1 cellular context compared by ENCODE assay signal in genomic region chr17:38606646-38607611, GRCh38.
TF ChIP-seq lines count a peak whose summit lies in the region.

No MANE protein-coding gene starts in this region.

TF ChIP-seq in HepG2, 621 proteins besides CTCF, POLR2A, EP300 and RAD21 (continued from another document and continues in another):
- no peak for TF ChIP-seq THAP9 (CRISPR knock-in tag; IDR thresholded peaks at IDR 0.05; ENCODE audit: borderline replicate concordance)
- TF ChIP-seq BCL6 (CRISPR knock-in tag; IDR thresholded peaks at IDR 0.05) = 0 out of 2 replicates have a peak, but pooled peaks have one; percentile 7
- no peak for TF ChIP-seq HNF4A (CRISPR knock-in tag; IDR thresholded peaks at IDR 0.05)
- peak; percentile 92 for TF ChIP-seq HNRNPL (IDR thresholded peaks at IDR 0.05; ENCODE audit: low read depth, low read length)
- no peak for TF ChIP-seq ZNF24 (IDR thresholded peaks at IDR 0.05)
- TF ChIP-seq DPF2 (CRISPR knock-in tag; IDR thresholded peaks at IDR 0.05; ENCODE audit: borderline replicate concordance, low read depth) = no peak
- TF ChIP-seq GPBP1L1 (CRISPR knock-in tag; IDR thresholded peaks at IDR 0.05) = no peak
- no peak; the same call in 1 of the 2 replicates for TF ChIP-seq ZNF441 (CRISPR knock-in tag; IDR thresholded peaks at IDR 0.05; ENCODE audit: borderline replicate concordance)
- TF ChIP-seq CREM (IDR thresholded peaks at IDR 0.05) = no peak
- peak; percentile 9; the same call in 1 of the 2 replicates for TF ChIP-seq CREM (CRISPR knock-in tag; IDR thresholded peaks at IDR 0.05)
- TF ChIP-seq HIVEP1 (CRISPR knock-in tag; IDR thresholded peaks at IDR 0.05) = no peak; the same call in 1 of the 2 replicates
- TF ChIP-seq SNAPC5 (CRISPR knock-in tag; IDR thresholded peaks at IDR 0.05; ENCODE audit: borderline replicate concordance) = no peak
- no peak for TF ChIP-seq TAF15 (IDR thresholded peaks at IDR 0.05; ENCODE audit: low read depth, low read length, poor library complexity, severe bottlenecking)
- TF ChIP-seq ELK4 (CRISPR knock-in tag; IDR thresholded peaks at IDR 0.05; ENCODE audit: borderline replicate concordance) = no peak
- TF ChIP-seq ZBTB38 (CRISPR knock-in tag; IDR thresholded peaks at IDR 0.05) = peak; percentile 56
- no peak for TF ChIP-seq ZNF83 (CRISPR knock-in tag; IDR thresholded peaks at IDR 0.05; ENCODE audit: borderline replicate concordance)
- TF ChIP-seq NR1H2 (CRISPR knock-in tag; IDR thresholded peaks at IDR 0.05; ENCODE audit: borderline replicate concordance, low read depth) = no peak; the same call in 1 of the 2 replicates
- no peak for TF ChIP-seq ZNF549 (CRISPR knock-in tag; IDR thresholded peaks at IDR 0.05)
- no peak for TF ChIP-seq FOXO4 (CRISPR knock-in tag; conservative IDR thresholded peaks at IDR 0.05)
- TF ChIP-seq ZNF251 (CRISPR knock-in tag; IDR thresholded peaks at IDR 0.05) = no peak
- no peak for TF ChIP-seq NR2C2 (CRISPR knock-in tag; IDR thresholded peaks at IDR 0.05; ENCODE audit: borderline replicate concordance)
- no peak for TF ChIP-seq ZNF414 (CRISPR knock-in tag; IDR thresholded peaks at IDR 0.05)
- no peak for TF ChIP-seq ZNF253 (CRISPR knock-in tag; IDR thresholded peaks at IDR 0.05; ENCODE audit: borderline replicate concordance)
- TF ChIP-seq ZNF282 (IDR thresholded peaks at IDR 0.05; ENCODE audit: partially characterized antibody) = no peak
- TF ChIP-seq ZNF331 (CRISPR knock-in tag; IDR thresholded peaks at IDR 0.05) = no peak
- no peak; the same call in 1 of the 2 replicates for TF ChIP-seq ZBTB42 (CRISPR knock-in tag; IDR thresholded peaks at IDR 0.05)
- no peak for TF ChIP-seq ZNF773 (CRISPR knock-in tag; IDR thresholded peaks at IDR 0.05; ENCODE audit: borderline replicate concordance)
- TF ChIP-seq GPN1 (CRISPR knock-in tag; IDR thresholded peaks at IDR 0.05; ENCODE audit: borderline replicate concordance) = no peak
- no peak for TF ChIP-seq ZNF780A (CRISPR knock-in tag; IDR thresholded peaks at IDR 0.05)
- TF ChIP-seq RXRB (CRISPR knock-in tag; IDR thresholded peaks at IDR 0.05; ENCODE audit: borderline replicate concordance) = no peak
- TF ChIP-seq ZKSCAN5 (CRISPR knock-in tag; IDR thresholded peaks at IDR 0.05) = no peak
- TF ChIP-seq NFIB (CRISPR knock-in tag; IDR thresholded peaks at IDR 0.05; ENCODE audit: borderline replicate concordance) = no peak
- no peak; the same call in 1 of the 2 replicates for TF ChIP-seq AKAP8 (CRISPR knock-in tag; IDR thresholded peaks at IDR 0.05)
- TF ChIP-seq POGK (CRISPR knock-in tag; conservative IDR thresholded peaks at IDR 0.05) = 0 out of 2 replicates have a peak, but pooled peaks have one; percentile 33
- TF ChIP-seq MXI1 (IDR thresholded peaks at IDR 0.05; ENCODE audit: borderline replicate concordance, low read depth, low read length) = no peak
- TF ChIP-seq RXRA (CRISPR knock-in tag; IDR thresholded peaks at IDR 0.05) = peak; percentile 11; the same call in 1 of the 2 replicates
- no peak for TF ChIP-seq ZSCAN20 (CRISPR knock-in tag; IDR thresholded peaks at IDR 0.05; ENCODE audit: borderline replicate concordance)
- no peak; the same call in 1 of the 2 replicates for TF ChIP-seq SPEN (CRISPR knock-in tag; IDR thresholded peaks at IDR 0.05; ENCODE audit: low read depth)
- TF ChIP-seq IKZF4 (CRISPR knock-in tag; IDR thresholded peaks at IDR 0.05; ENCODE audit: borderline replicate concordance, low read depth, not compliant biosample characterization) = no peak
- no peak for TF ChIP-seq NFYB (CRISPR knock-in tag; IDR thresholded peaks at IDR 0.05)
- no peak for TF ChIP-seq ZNF564 (CRISPR knock-in tag; IDR thresholded peaks at IDR 0.05)
- TF ChIP-seq ZNF512 (CRISPR knock-in tag; IDR thresholded peaks at IDR 0.05) = 0 out of 2 replicates have a peak, but pooled peaks have one; percentile 7
- TF ChIP-seq PAWR (CRISPR knock-in tag; IDR thresholded peaks at IDR 0.05; ENCODE audit: borderline replicate concordance) = 0 out of 2 replicates have a peak, but pooled peaks have one; percentile 11
- TF ChIP-seq SIX4 (CRISPR knock-in tag; IDR thresholded peaks at IDR 0.05) = no peak
- TF ChIP-seq ETS1 (CRISPR knock-in tag; IDR thresholded peaks at IDR 0.05) = no peak; the same call in 1 of the 2 replicates
- no peak for TF ChIP-seq PRDM15 (CRISPR knock-in tag; IDR thresholded peaks at IDR 0.05)
- TF ChIP-seq ZNF607 (CRISPR knock-in tag; IDR thresholded peaks at IDR 0.05; ENCODE audit: borderline replicate concordance) = peak; percentile 13; the same call in 1 of the 2 replicates
